In the genomic region with DNA sequence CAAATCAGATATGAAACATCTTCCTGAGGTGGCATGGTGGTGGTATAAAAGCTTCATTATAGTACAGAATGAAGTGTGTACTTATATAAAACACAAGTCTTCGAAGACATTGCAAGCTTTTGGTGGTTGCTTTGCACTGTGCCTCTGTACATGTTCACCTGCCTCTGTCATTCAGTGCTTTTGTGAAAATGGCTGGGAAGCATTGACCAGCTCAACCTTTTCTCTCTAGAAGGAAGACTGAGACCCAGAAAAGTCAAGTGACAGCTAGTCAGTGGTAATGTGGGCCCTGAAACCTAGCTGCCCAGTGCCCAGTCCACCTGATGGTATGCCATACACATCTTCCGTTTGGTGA, we compare ENCODE assay signal across 1 cellular context.
TF ChIP-seq lines count a peak whose summit lies in the region.

No MANE protein-coding gene starts in this region.

TF ChIP-seq in IMR-90, 13 proteins besides CTCF, POLR2A, EP300 and RAD21 (continued from another document):
- TF ChIP-seq RFX5 (IDR thresholded peaks at IDR 0.05; ENCODE audit: low read depth, low read length): no peak
- no peak for TF ChIP-seq NFE2L2 (IDR thresholded peaks at IDR 0.05; ENCODE audit: low read depth, low read length)
